24 cellular contexts compared by ENCODE assay signal in the genomic region with DNA sequence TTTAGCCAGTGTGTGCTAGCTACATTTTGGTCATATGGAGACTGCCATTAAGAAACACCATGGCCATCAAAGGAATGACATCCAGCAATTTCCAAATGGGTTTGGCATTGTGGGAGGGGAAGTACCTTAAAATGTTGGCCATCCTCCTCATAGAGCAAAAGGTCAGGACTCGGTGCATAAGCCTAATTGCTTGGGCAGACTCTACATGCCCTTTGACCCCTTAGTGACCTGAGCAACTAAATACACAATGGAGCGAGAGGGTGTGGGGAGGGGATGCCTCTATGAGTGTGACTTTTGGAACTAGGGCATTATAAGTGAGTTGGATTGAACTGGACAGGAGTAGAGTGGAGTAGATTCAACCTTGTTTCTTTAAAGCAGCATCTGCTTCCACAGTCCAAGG.
"Had no signal": no experiment of that assay in that cellular context is flagged by ENCODE, and none has a peak within 500 bp of the region (broad histone marks: within the 10 kb centered on the region; RNA-seq: fewer than 3 reads in every experiment).

No MANE protein-coding gene starts in this region.

- H3K36me3 ChIP-seq: colonic mucosa, prostate gland had no signal

- H3K27ac ChIP-seq: cardiac muscle cell, colonic mucosa, left ventricle myocardium inferior, lower lobe of right lung, prostate gland, testis, tibial artery, upper lobe of left lung had no signal

- FAIRE-seq: frontal cortex, kidney, small intestine, urothelium cell line had no signal

- H3K27me3 ChIP-seq: cardiac muscle cell, colonic mucosa, stomach, testis, tibial artery, upper lobe of left lung had no signal

- ATAC-seq: lower lobe of right lung; naive thymus-derived CD4-positive, alpha-beta T cell; right cardiac atrium had no signal

- DNase-seq: colonic mucosa; effector memory CD4-positive, alpha-beta T cell; erythroblast; head of caudate nucleus; kidney; left ventricle myocardium inferior; lower lobe of right lung; naive thymus-derived CD4-positive, alpha-beta T cell; nucleus accumbens; right cardiac atrium; small intestine; stimulated activated CD4-positive, alpha-beta T cell treated with anti-CD3 and anti-CD28 coated beads, Interleukin-15, amount 100 ng/mL, for 24 hours; stimulated activated CD4-positive, alpha-beta T cell treated with anti-CD3 and anti-CD28 coated beads, Interleukin-2, amount 100 ng/mL, for 48 hours; stimulated activated CD8-positive, alpha-beta memory T cell treated with anti-CD3 and anti-CD28 coated beads, Interleukin-4, amount 100 ng/mL, for 48 hours; stimulated activated naive CD4-positive, alpha-beta T cell; stomach; substantia nigra; testis; tibial artery; upper lobe of left lung had no signal

- H3K4me3 ChIP-seq: cardiac muscle cell, colonic mucosa, left ventricle myocardium inferior, lower lobe of right lung, prostate gland, stomach, testis, tibial artery, upper lobe of left lung had no signal

- H3K4me1 ChIP-seq: colonic mucosa, lower lobe of right lung, prostate gland, testis had no signal

- H3K9me3 ChIP-seq: colonic mucosa, left ventricle myocardium inferior, lower lobe of right lung, prostate gland, stomach, testis, tibial artery, upper lobe of left lung had no signal
